ENCODE assay signal across 1 cellular context in genomic region chr4:147732516-147733193, GRCh38.
TF ChIP-seq lines count a peak whose summit lies in the region.

No MANE protein-coding gene starts in this region.

TF ChIP-seq in WTC11, 78 proteins besides CTCF, POLR2A, EP300 and RAD21 (continued from another document):
- TF ChIP-seq E2F4 (CRISPR knock-in tag; IDR thresholded peaks at IDR 0.05; ENCODE audit: borderline replicate concordance, low read depth) (peak; percentile 44; the same call in 1 of the 2 replicates), MAX (CRISPR knock-in tag; IDR thresholded peaks at IDR 0.05) (peak; percentile 39; the same call in 1 of the 2 replicates)
TF ChIP-seq in WTC11: peak in this region for 5.
